In genomic region chr5:91200692-91201091, GRCh38 we compare ENCODE assay signal across 8 cellular contexts.
"Had no signal": no experiment of that assay in that cellular context is flagged by ENCODE, and none has a peak within 500 bp of the region (broad histone marks: within the 10 kb centered on the region; RNA-seq: fewer than 3 reads in every experiment).

No MANE protein-coding gene starts in this region.

- DNase-seq: GDM1, GF-D8 had no signal

- H3K4me3 ChIP-seq: GM12878 had no signal

- FAIRE-seq: G401.6, GM12878, GM12891, GM12892, GM18507, GM19239 had no signal

- ATAC-seq: GM12878 had no signal
